ENCODE assay signal across 9 cellular contexts in the genomic region with DNA sequence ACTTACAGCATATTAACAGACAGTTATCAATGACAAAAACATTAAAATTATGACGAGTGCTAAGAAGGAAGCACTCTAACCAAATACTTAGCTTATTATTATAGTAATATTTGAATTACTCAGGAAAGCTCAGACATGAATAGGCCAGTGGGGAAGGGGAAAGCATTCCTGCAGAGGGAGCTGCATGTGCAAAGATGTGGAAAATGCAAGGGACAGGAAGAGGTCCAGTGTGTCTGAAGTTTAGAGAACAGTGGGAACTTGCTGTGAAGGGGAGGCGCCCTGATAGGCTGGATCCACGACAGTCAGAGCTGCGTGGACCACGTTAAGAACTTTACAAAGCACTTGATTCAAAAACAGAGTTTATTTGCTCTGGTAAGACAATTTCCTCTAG. TPM values are rescaled to one million over a fixed set of nuclear protein-coding genes. Genes with fewer than 3 reads are reported as not detected.
DNase-seq lines count a peak whose midpoint lies in the region; ATAC-seq and TF ChIP-seq lines count a peak whose summit lies in the region.
"Had no signal": no experiment of that assay in that cellular context is flagged by ENCODE, and none has a peak within 500 bp of the region (broad histone marks: within the 10 kb centered on the region; RNA-seq: fewer than 3 reads in every experiment).

No MANE protein-coding gene starts in this region.

- TF ChIP-seq CTCF in endodermal cell (conservative IDR thresholded peaks at IDR 0.05) (peak; percentile 16), omental fat pad (IDR thresholded peaks at IDR 0.05) (no peak)

- peaks cover 2% of the 10 kb centered on the region for H3K9me3 Mint-ChIP-seq in endodermal cell
- H3K9me3 Mint-ChIP-seq: IgD-negative memory B cell had no signal

- peaks cover 34% of the 10 kb centered on the region for H3K27me3 Mint-ChIP-seq in endodermal cell (ENCODE audit: insufficient read depth)

- H3K36me3 ChIP-seq in endodermal cell (ENCODE audit: control insufficient read depth, insufficient read depth, low read length) (no peaks in the 10 kb centered on the region), subcutaneous abdominal adipose tissue (ENCODE audit: control insufficient read depth in 5 of 5, insufficient read depth in 5 of 5, low read length in 5 of 5) (no peaks in the 10 kb centered on the region)

- H3K4me1 ChIP-seq in endodermal cell (ENCODE audit: control insufficient read depth, insufficient read depth, low read length) (no peaks in the 10 kb centered on the region), subcutaneous abdominal adipose tissue (ENCODE audit: control insufficient read depth in 5 of 5, insufficient read depth in 5 of 5, low read length in 5 of 5) (peaks cover 0 to 23% (median 18%) of the 10 kb centered on the region in 5 donors)

- H3K9ac ChIP-seq in endodermal cell (ENCODE audit: extremely low read depth, low read length, poor library complexity, severe bottlenecking) = no peak overlapping the region
- H3K9ac ChIP-seq in subcutaneous abdominal adipose tissue (ENCODE audit: low read length in 5 of 5) = peak overlapping the region in 1 of 5 donors; percentile 92

- no peak overlapping the region for H3K4me3 Mint-ChIP-seq in endodermal cell
- H3K4me3 Mint-ChIP-seq: IgD-negative memory B cell had no signal

- DNase-seq in SIG-M5 treated with dmso at 0.1 percent for 504 hours (lab: John Stamatoyannopoulos, UW; ENCODE audit: unreplicated experiment) (peak; percentile 30), SIG-M5 (lab: John Stamatoyannopoulos, UW) (no peak), NCI-H69 (lab: John Stamatoyannopoulos, UW) (peak; percentile 49), endodermal cell (no peak), AG08396 (ENCODE audit: low spot score) (no peak), omental fat pad (ENCODE audit: low spot score) (no peak)

- H3K27ac ChIP-seq in endodermal cell (ENCODE audit: low read depth, low read length) (no peak overlapping the region), subcutaneous abdominal adipose tissue (ENCODE audit: low read depth, low read length) (no peak overlapping the region)

- H3K27me3 ChIP-seq in endodermal cell (ENCODE audit: control insufficient read depth, insufficient read depth, low read length, poor library complexity, severe bottlenecking) = peaks cover 34% of the 10 kb centered on the region
- H3K27me3 ChIP-seq in subcutaneous abdominal adipose tissue (ENCODE audit: control insufficient read depth in 5 of 5, insufficient read depth in 4 of 5, low read length in 5 of 5) = peaks cover 0 to 2% (median 0%) of the 10 kb centered on the region in 5 donors

- H3K4me1 Mint-ChIP-seq in endodermal cell = no peaks in the 10 kb centered on the region

- H3K27ac Mint-ChIP-seq in endodermal cell = peak overlapping the region; percentile 3
- H3K27ac Mint-ChIP-seq: IgD-negative memory B cell had no signal

- no peak for TF ChIP-seq POLR2A in GM18505 (IDR thresholded peaks at IDR 0.05; ENCODE audit: borderline replicate concordance, extremely low read depth, insufficient read depth, insufficient read length)

- H3K36me3 Mint-ChIP-seq in endodermal cell (ENCODE audit: low read depth) = peaks cover 4% of the 10 kb centered on the region
- H3K36me3 Mint-ChIP-seq: IgD-negative memory B cell had no signal

- H3K4me3 ChIP-seq in endodermal cell (ENCODE audit: low read length) (no peak overlapping the region), subcutaneous abdominal adipose tissue (ENCODE audit: low read depth in 1 of 5, low read length in 5 of 5) (peak overlapping the region in 3 of 5 donors; percentile 77 to 99 (median 98))

- ATAC-seq in omental fat pad (ENCODE audit: low FRiP score) = no peak
- ATAC-seq in GM18505 (IDR thresholded peaks at IDR 0.05; ENCODE audit: unreplicated experiment) = no peak

- H3K9me3 ChIP-seq in endodermal cell (ENCODE audit: control insufficient read depth, low read length) (no peaks in the 10 kb centered on the region), subcutaneous abdominal adipose tissue (ENCODE audit: control insufficient read depth in 5 of 5, low read length in 5 of 5) (no peaks in the 10 kb centered on the region)

- 63 to 70% methylated on average over 3 to 4 of the region's 5 CpGs for WGBS in endodermal cell (ENCODE audit: insufficient coverage in 1 of 2, insufficient read length in 1 of 2), 2 experiments

RNA-seq across cellular contexts. Expression of a gene that starts 1.2 kb away (rescaled TPM):
- 10 to 100 TPM; 20.7 to 36.2 TPM for total RNA-seq in endodermal cell
- 30.1 TPM for polyA plus RNA-seq in endodermal cell (2013, experiment 1 of 2)
- 27.7 TPM for polyA plus RNA-seq in endodermal cell (2013, experiment 2 of 2)
- total RNA-seq in omental fat pad = 10 to 100 TPM in 1 of 4 donors, 1 to 10 TPM in 3; 7.3 to 16.2 (median 9.0) TPM

RNA-seq across cellular contexts. Expression of a gene that starts 16.2 kb away (rescaled TPM):
- total RNA-seq in endodermal cell (not detected), omental fat pad (1 to 10 TPM; 2.7 to 7.4 (median 5.1) TPM)
- 0.25 TPM for polyA plus RNA-seq in endodermal cell (2013, experiment 1 of 2)
- polyA plus RNA-seq in endodermal cell (2013, experiment 2 of 2) = 0.70 TPM

Comparison
In these comparisons a context has a peak if more than half of its experiments do, and no peak if none do; other contexts are left out.
1. DNase-seq: peak in SIG-M5 treated with dmso at 0.1 percent for 504 hours (single experiment) and NCI-H69 (single experiment); none in SIG-M5 (single experiment), endodermal cell (single experiment), AG08396 (single experiment) and omental fat pad (single experiment).